ENCODE assay signal across 6 cellular contexts in genomic region chr1:109499661-109500536, GRCh38. TPM values are rescaled to one million over a fixed set of nuclear protein-coding genes. Genes with fewer than 3 reads are reported as not detected.
A peak's percentile ranks its signal among the peaks of the same experiment; 100 is the strongest.
DNase-seq lines count a peak whose midpoint lies in the region; TF ChIP-seq lines count a peak whose summit lies in the region.

No MANE protein-coding gene starts in this region.

- H3K9me3 ChIP-seq in PC-9 (ENCODE audit: insufficient read depth, low read depth): no peaks in the 10 kb centered on the region
- no peaks in the 10 kb centered on the region for H3K9me3 ChIP-seq in mammary epithelial cell (replicated peaks; ENCODE audit: insufficient read depth, low read length)
- no peaks in the 10 kb centered on the region for H3K9me3 ChIP-seq in osteoblast (ENCODE audit: low read depth, low read length)
- no peaks in the 10 kb centered on the region for H3K9me3 ChIP-seq in prostate gland

- H4K20me1 ChIP-seq in PC-9 (ENCODE audit: insufficient read depth) (peaks cover 6% of the 10 kb centered on the region), mammary epithelial cell (ENCODE audit: insufficient read depth, low read length) (no peaks in the 10 kb centered on the region), osteoblast (ENCODE audit: insufficient read depth, low read length) (peaks cover 26% of the 10 kb centered on the region)

- no peak overlapping the region for H3K9ac ChIP-seq in mammary epithelial cell (ENCODE audit: insufficient read depth, low read length)

- no peaks in the 10 kb centered on the region for H3K27me3 ChIP-seq in PC-9 (ENCODE audit: insufficient read depth, low read depth)
- no peaks in the 10 kb centered on the region for H3K27me3 ChIP-seq in mammary epithelial cell (ENCODE audit: insufficient read depth, low read length)
- no peaks in the 10 kb centered on the region for H3K27me3 ChIP-seq in osteoblast (ENCODE audit: insufficient read depth, low read length)
- no peaks in the 10 kb centered on the region for H3K27me3 ChIP-seq in prostate gland (replicated peaks; ENCODE audit: insufficient read depth)

- no peak for TF ChIP-seq POLR2A in prostate gland (IDR thresholded peaks at IDR 0.05)

- H3K4me2 ChIP-seq in PC-9 (peak overlapping the region; percentile 13; the same call in 1 of the 2 replicates), mammary epithelial cell (ENCODE audit: insufficient read depth, low read depth, low read length) (no peak overlapping the region), osteoblast (ENCODE audit: insufficient read depth, low read length) (no peak overlapping the region)

- H3K79me2 ChIP-seq in PC-9 (ENCODE audit: low read depth): peaks cover 16% of the 10 kb centered on the region
- peaks cover 18% of the 10 kb centered on the region for H3K79me2 ChIP-seq in mammary epithelial cell (ENCODE audit: insufficient read depth, low read length)
- peaks cover 34% of the 10 kb centered on the region for H3K79me2 ChIP-seq in osteoblast (ENCODE audit: insufficient read depth, low read length)

- TF ChIP-seq CTCF in GM12864 (IDR thresholded peaks at IDR 0.05; ENCODE audit: low read depth, low read length, missing control alignments) (peak; percentile 66), PC-9 (conservative IDR thresholded peaks at IDR 0.05) (peak; percentile 86), mammary epithelial cell (conservative IDR thresholded peaks at IDR 0.05 in 1 of 2, IDR thresholded peaks at IDR 0.05 in 1 of 2; ENCODE audit: extremely low read depth in 1 of 2, insufficient read depth in 1 of 2, low read depth in 1 of 2, low read length in 2 of 2) (peak; percentile 50 to 55), osteoblast (IDR thresholded peaks at IDR 0.05; ENCODE audit: extremely low read depth, low read depth, low read length) (peak; percentile 46), prostate gland (IDR thresholded peaks at IDR 0.05) (peak in 1 of 4 experiments; percentile 39)

- intact Hi-C loops in PC-9 (cut with micrococcal nuclease; ENCODE audit: unreplicated experiment) (loop anchor here (2.0 kb wide), 1 partner anchor 33 kb away; no protein-coding TSS in a partner anchor), mammary epithelial cell (cut with micrococcal nuclease) (no loop called here), prostate gland (cut with DNase I) (no loop called here)

- peaks cover 27% of the 10 kb centered on the region; the same call in 1 of the 2 replicates for H3F3A ChIP-seq in PC-9 (ENCODE audit: insufficient read depth, low read depth)

- H3K4me1 ChIP-seq in PC-9 (replicated peaks; ENCODE audit: insufficient read depth) (peaks cover 17% of the 10 kb centered on the region), mammary epithelial cell (ENCODE audit: insufficient read depth, low read length) (peaks cover 6% of the 10 kb centered on the region), osteoblast (ENCODE audit: insufficient read depth, low read length) (no peaks in the 10 kb centered on the region), prostate gland (replicated peaks) (peaks cover 3% of the 10 kb centered on the region)

- H3K27ac ChIP-seq in PC-9 (no peak overlapping the region), mammary epithelial cell (ENCODE audit: insufficient read depth, low read depth, low read length) (no peak overlapping the region), osteoblast (ENCODE audit: low read depth, low read length) (no peak overlapping the region), prostate gland (no peak overlapping the region)

- dilution Hi-C loops in mammary epithelial cell (cut with HindIII; ENCODE audit: low sequenced_read_pairs): no loop called here

- BruUV-seq in PC-9 (replicated peaks; lab: Mats Ljungman, UMichigan) (no TSS peak), mammary epithelial cell (replicated peaks; lab: Mats Ljungman, UMichigan) (no TSS peak)

- H3K36me3 ChIP-seq in PC-9 (ENCODE audit: low read depth) (peaks cover 9% of the 10 kb centered on the region), mammary epithelial cell (ENCODE audit: insufficient read depth, low read length) (peaks cover 6% of the 10 kb centered on the region), osteoblast (ENCODE audit: insufficient read depth, low read length) (peaks cover 35% of the 10 kb centered on the region), prostate gland (no peaks in the 10 kb centered on the region)

- H3K9me2 ChIP-seq in PC-9 (ENCODE audit: insufficient read depth): no peaks in the 10 kb centered on the region

- in situ Hi-C loops in mammary epithelial cell (cut with MboI; ENCODE audit: low sequenced_read_pairs in 2 of 2): no loop called here

- no peak overlapping the region for H3K4me3 ChIP-seq in GM12864 (ENCODE audit: low read depth, low read length)
- H3K4me3 ChIP-seq in PC-9: no peak overlapping the region
- no peak overlapping the region for H3K4me3 ChIP-seq in mammary epithelial cell (replicated peaks in 1 of 3; ENCODE audit: insufficient read depth in 1 of 3, low read depth in 2 of 3, low read length in 3 of 3)
- no peak overlapping the region for H3K4me3 ChIP-seq in osteoblast (ENCODE audit: insufficient read depth, low read length)
- H3K4me3 ChIP-seq in prostate gland: no peak overlapping the region

- H2AFZ ChIP-seq in PC-9 (no peak overlapping the region), mammary epithelial cell (ENCODE audit: low read depth, low read length) (no peak overlapping the region), osteoblast (ENCODE audit: low read length) (no peak overlapping the region)

- POLR2A ChIA-PET in PC-9 (lab: Charles Lee; ENCODE audit: unreplicated experiment): no interaction called here

- WGBS in mammary epithelial cell (ENCODE audit: low coverage, missing lambda C conversion rate): 74% methylated on average over 4 of the region's 4 CpGs
- WGBS in prostate gland: 59% methylated on average over 4 of the region's 4 CpGs

- no peak for DNase-seq in GM12864 (ENCODE audit: low read depth)
- peak; percentile 51 to 69 for DNase-seq in PC-9
- DNase-seq in mammary epithelial cell: peak; percentile 34
- DNase-seq in osteoblast (ENCODE audit: insufficient read length, low spot score, missing footprints): peak; percentile 76
- no peak for DNase-seq in prostate gland (ENCODE audit: low spot score)
- DNase-seq in COLO829 (ENCODE audit: low spot score): no peak

- CTCF ChIA-PET in PC-9 (lab: Charles Lee): interaction anchor here (0.5 to 1.0 kb wide), 5 partner anchors 16 to 503 kb away, joined by 3 to 13 read pairs (median 5); no protein-coding TSS in a partner anchor
- CTCF ChIA-PET in mammary epithelial cell (lab: Charles Lee; ENCODE audit: low non-redundant PET): no interaction called here

RNA-seq across cellular contexts. Expression of gene CYB561D1, which starts 6.0 kb away (rescaled TPM):
- 11.6 and 11.7 TPM in 2 replicates for total RNA-seq in PC-9 (2021)
- 1 to 10 TPM; 7.3 to 7.7 TPM for total RNA-seq in mammary epithelial cell
- polyA plus RNA-seq in mammary epithelial cell: 4.6 TPM
- 2.9 TPM for polyA minus RNA-seq in mammary epithelial cell
- total RNA-seq in osteoblast: 6.5 and 10.5 TPM in 2 replicates
- 10 to 100 TPM; 12.0 to 12.3 TPM for total RNA-seq in prostate gland

RNA-seq across cellular contexts. Expression of gene AMIGO1, which starts 9.6 kb away (rescaled TPM):
- total RNA-seq in PC-9 (2021) (4.1 and 4.2 TPM in 2 replicates), mammary epithelial cell (1 to 10 TPM; 1.8 TPM), osteoblast (2.1 and 2.5 TPM in 2 replicates), prostate gland (10 to 100 TPM in 1 of 2 donors, 1 to 10 TPM in 1; 9.5 to 13.2 TPM)
- polyA plus RNA-seq in mammary epithelial cell: 0.10 TPM
- not detected for polyA minus RNA-seq in mammary epithelial cell

RNA-seq across cellular contexts. Expression of gene ATXN7L2, which starts 16.2 kb away (rescaled TPM):
- total RNA-seq in PC-9 (2021): 4.7 and 5.7 TPM in 2 replicates
- total RNA-seq in mammary epithelial cell: 1 to 10 TPM in 1 of 2 donors, under 1 TPM in 1; 0.83 to 4.3 TPM
- 2.4 TPM for polyA plus RNA-seq in mammary epithelial cell
- polyA minus RNA-seq in mammary epithelial cell: 6.0 TPM
- 1.8 and 3.5 TPM in 2 replicates for total RNA-seq in osteoblast
- total RNA-seq in prostate gland: 10 to 100 TPM in 1 of 2 donors, 1 to 10 TPM in 1; 3.0 to 29.4 TPM

RNA-seq across cellular contexts. Expression of gene SYPL2, which starts 33.6 kb away (rescaled TPM):
- total RNA-seq in PC-9 (2021) (0.09 and 0.28 TPM in 2 replicates), mammary epithelial cell (not detected), osteoblast (0.88 and 1.8 TPM in 2 replicates), prostate gland (10 to 100 TPM in 1 of 2 donors, 1 to 10 TPM in 1; 1.3 to 48.1 TPM)
- 0.02 TPM for polyA plus RNA-seq in mammary epithelial cell
- polyA minus RNA-seq in mammary epithelial cell: not detected

RNA-seq across cellular contexts. Expression of gene GPR61, which starts 39.8 kb away (rescaled TPM):
- not detected in 2 replicates for total RNA-seq in PC-9 (2021)
- total RNA-seq in mammary epithelial cell: under 1 TPM in 1 of 2 donors, not detected in 1; under 0.01 TPM
- not detected for polyA plus RNA-seq in mammary epithelial cell
- polyA minus RNA-seq in mammary epithelial cell: not detected
- not detected in 2 replicates for total RNA-seq in osteoblast
- total RNA-seq in prostate gland: 1 to 10 TPM in 1 of 2 donors, not detected in 1; 1.2 TPM

Comparison
In these comparisons a context has a peak if more than half of its experiments do, and no peak if none do; other contexts are left out.
1. DNase-seq: peak in PC-9 (2 of 2), mammary epithelial cell (single experiment) and osteoblast (single experiment); none in GM12864 (single experiment), prostate gland (single experiment) and COLO829 (single experiment).